16 cellular contexts compared by ENCODE assay signal in the genomic region with DNA sequence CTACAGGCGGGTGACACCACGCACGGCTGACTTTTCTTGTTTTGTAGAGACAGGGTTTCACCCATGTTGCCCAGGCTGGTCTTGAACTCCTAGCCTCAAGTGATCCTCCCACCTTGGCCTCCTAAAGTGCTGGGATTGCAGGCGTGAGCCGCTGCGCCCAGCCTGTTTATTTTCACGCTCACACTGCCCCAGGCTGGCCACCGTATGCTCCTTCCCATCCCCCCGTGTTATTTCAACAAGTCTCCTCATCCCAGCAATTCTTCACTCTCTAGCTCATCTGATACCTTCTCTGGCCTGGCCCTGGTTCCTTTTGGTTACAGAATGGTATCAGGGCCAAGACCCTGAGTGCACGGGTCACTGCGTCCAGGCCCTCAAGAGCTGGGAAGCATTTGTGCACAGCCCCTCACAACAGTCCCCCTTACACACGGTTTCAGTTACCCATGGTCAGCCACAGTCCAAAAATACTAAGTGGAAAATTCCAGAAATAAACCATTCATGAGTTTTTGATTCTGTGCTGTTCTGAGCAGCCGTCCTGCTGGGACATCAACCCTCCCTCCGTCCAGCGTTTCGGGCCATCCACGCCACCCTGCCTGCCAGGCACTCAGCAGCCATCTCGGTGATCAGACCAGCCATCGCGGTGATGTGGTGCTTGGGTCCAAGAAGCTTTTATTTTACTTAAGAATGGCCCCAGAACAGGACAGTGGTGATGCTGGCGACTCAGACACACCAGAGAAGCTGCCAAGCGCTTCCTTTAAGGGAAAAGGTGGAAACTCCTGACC. TPM values are rescaled to one million over a fixed set of nuclear protein-coding genes. Genes with fewer than 3 reads are reported as not detected.
A peak's percentile ranks its signal among the peaks of the same experiment; 100 is the strongest.
DNase-seq lines count a peak whose midpoint lies in the region; ATAC-seq, FAIRE-seq and TF ChIP-seq lines count a peak whose summit lies in the region.
"Had no signal": no experiment of that assay in that cellular context is flagged by ENCODE, and none has a peak within 500 bp of the region (broad histone marks: within the 10 kb centered on the region; RNA-seq: fewer than 3 reads in every experiment).

No MANE protein-coding gene starts in this region.

- H3K36me3 ChIP-seq in cardiac muscle cell (peaks cover 6% of the 10 kb centered on the region), HepG2 (replicated peaks in 1 of 2; ENCODE audit: control insufficient read depth in 1 of 2, insufficient read depth in 2 of 2, low read length in 2 of 2) (peaks cover 14 to 41% of the 10 kb centered on the region in 2 experiments), thoracic aorta (peaks cover 32% of the 10 kb centered on the region), testis (ENCODE audit: low read depth, missing control alignments) (no peaks in the 10 kb centered on the region)

- ATAC-seq in Right ventricle myocardium superior (ENCODE audit: poor library complexity): no peak
- ATAC-seq in HepG2: no peak
- ATAC-seq in thoracic aorta (ENCODE audit: insufficient number of reproducible peaks, low FRiP score, low read depth): no peak
- ATAC-seq: activated CD8-positive, alpha-beta memory T cell treated with anti-CD3 and anti-CD28 coated beads, Interleukin-2, amount 10 ng/mL, durations not matched to agents 7 days and 5 days had no signal

- in situ Hi-C loops in HepG2 (cut with HindIII; ENCODE audit: extremely low pct_ligation_motif_present, low pct_unique_long_range_greater_than_20kb): no loop called here

- no peak for TF ChIP-seq RAD21 in HepG2 (CRISPR knock-in tag; IDR thresholded peaks at IDR 0.05)

- H3K4me3 ChIP-seq in cardiac muscle cell (no peak overlapping the region), HepG2 (replicated peaks in 1 of 3; ENCODE audit: insufficient read depth in 1 of 3, low read depth in 2 of 3, low read length in 3 of 3) (no peak overlapping the region), thoracic aorta (no peak overlapping the region), testis (no peak overlapping the region)

- H3K27ac Mint-ChIP-seq in activated naive CD8-positive, alpha-beta T cell: peak overlapping the region; percentile 76
- H3K27ac Mint-ChIP-seq: activated CD8-positive, alpha-beta memory T cell treated with anti-CD3 and anti-CD28 coated beads, Interleukin-2, amount 10 ng/mL, durations not matched to agents 7 days and 5 days had no signal

- no peak overlapping the region for H3K9ac ChIP-seq in HepG2 (ENCODE audit: insufficient read depth, low read depth, low read length)

- H3K4me2 ChIP-seq in HepG2 (ENCODE audit: low read depth, low read length): no peak overlapping the region

- no TSS peak for BruUV-seq in HepG2 (replicated peaks; lab: Mats Ljungman, UMichigan)

- TF ChIP-seq EP300 in HepG2 (IDR thresholded peaks at IDR 0.05; ENCODE audit: low read depth in 2 of 2, low read length in 2 of 2) (no peak), HepG2 (CRISPR knock-in tag; IDR thresholded peaks at IDR 0.05; ENCODE audit: borderline replicate concordance) (no peak)

- TF ChIP-seq POLR2A in HepG2 (IDR thresholded peaks at IDR 0.05; ENCODE audit: insufficient read depth in 1 of 2, low read depth in 2 of 2, low read length in 2 of 2) (no peak; a peak in 1 of 4 replicates), testis (IDR thresholded peaks at IDR 0.05) (no peak)

- no peaks in the 10 kb centered on the region for H3K27me3 Mint-ChIP-seq in activated naive CD8-positive, alpha-beta T cell

- 92% methylated on average over 22 of the region's 22 CpGs for WGBS in HepG2 (ENCODE audit: low lambda C conversion rate)
- WGBS in testis, 2 donors: 89 to 94% methylated on average over 21 to 22 of the region's 22 CpGs

- H3K79me2 ChIP-seq in HepG2 (ENCODE audit: insufficient read depth, low read length): peaks cover 19% of the 10 kb centered on the region

- H2AFZ ChIP-seq in HepG2 (ENCODE audit: low read length): no peak overlapping the region

- H3K9me3 ChIP-seq in cardiac muscle cell (ENCODE audit: low read depth) (no peaks in the 10 kb centered on the region), HepG2 (ENCODE audit: low read length) (no peaks in the 10 kb centered on the region), thoracic aorta (no peaks in the 10 kb centered on the region), testis (no peaks in the 10 kb centered on the region)

- no peak overlapping the region for H3K4me3 Mint-ChIP-seq in activated naive CD8-positive, alpha-beta T cell
- H3K4me3 Mint-ChIP-seq: activated CD8-positive, alpha-beta memory T cell treated with anti-CD3 and anti-CD28 coated beads, Interleukin-2, amount 10 ng/mL, durations not matched to agents 7 days and 5 days had no signal

- intact Hi-C loops in Right ventricle myocardium superior (cut with DNase I): no loop called here
- intact Hi-C loops in HepG2 (cut with micrococcal nuclease; ENCODE audit: unreplicated experiment): no loop called here
- intact Hi-C loops in testis (cut with DNase I; ENCODE audit: low total_unique reads): no loop called here

- no peaks in the 10 kb centered on the region for H3K9me3 Mint-ChIP-seq in activated naive CD8-positive, alpha-beta T cell (ENCODE audit: low read depth)

- FAIRE-seq in HepG2 (lab: Jason Lieb, UNC): no peak

- H3K27me3 ChIP-seq in cardiac muscle cell: no peaks in the 10 kb centered on the region
- H3K27me3 ChIP-seq in HepG2 (ENCODE audit: control insufficient read depth in 1 of 2, insufficient read depth in 2 of 2, low read length in 2 of 2): no peaks in the 10 kb centered on the region
- no peaks in the 10 kb centered on the region for H3K27me3 ChIP-seq in thoracic aorta (replicated peaks; ENCODE audit: insufficient read depth)
- H3K27me3 ChIP-seq in testis: no peaks in the 10 kb centered on the region

- H3K4me1 Mint-ChIP-seq in activated naive CD8-positive, alpha-beta T cell (ENCODE audit: low read depth): peaks cover 24% of the 10 kb centered on the region

- peaks cover 18% of the 10 kb centered on the region; the same call in 1 of the 2 replicates for H4K20me1 ChIP-seq in HepG2 (ENCODE audit: insufficient read depth, low read length)

- no peaks in the 10 kb centered on the region for H3K36me3 Mint-ChIP-seq in activated naive CD8-positive, alpha-beta T cell

- CTCF ChIA-PET in HepG2 (lab: Yijun Ruan, JAX; ENCODE audit: low intra/inter-chr PET ratio, low total read pairs): no interaction called here

- DNase-seq in cardiac muscle cell (ENCODE audit: low read depth in 1 of 2, low spot score in 1 of 2): no peak
- DNase-seq in Right ventricle myocardium superior: no peak
- no peak for DNase-seq in HepG2 (ENCODE audit: low spot score)
- no peak for DNase-seq in thoracic aorta (ENCODE audit: low spot score)
- no peak for DNase-seq in DMS114 treated with DMSO at 0.1 percent for 48 hours (lab: John Stamatoyannopoulos, UW; ENCODE audit: unreplicated experiment)
- no peak for DNase-seq in anterior cingulate cortex (lab: John Stamatoyannopoulos, UW)
- DNase-seq in testis: no peak
- DNase-seq: activated CD8-positive, alpha-beta memory T cell treated with anti-CD3 and anti-CD28 coated beads, Interleukin-2, amount 10 ng/mL, durations not matched to agents 7 days and 5 days; caudate nucleus; head of caudate nucleus; NCI-H2029; NCI-H748 treated with DMSO at 0.1 percent for 48 hours; SHP77 had no signal

- TF ChIP-seq CTCF in cardiac muscle cell (IDR thresholded peaks at IDR 0.05; ENCODE audit: low read depth, low read length) (no peak), HepG2 (CRISPR knock-in tag; IDR thresholded peaks at IDR 0.05) (no peak), thoracic aorta (IDR thresholded peaks at IDR 0.05) (no peak), testis (IDR thresholded peaks at IDR 0.05) (no peak)

- H3K27ac ChIP-seq in cardiac muscle cell (peak overlapping the region; percentile 75), HepG2 (ENCODE audit: extremely low read length, insufficient read depth, low read length) (peak overlapping the region; percentile 15), thoracic aorta (peak overlapping the region; percentile 82 to 94), testis (no peak overlapping the region)

- H3K4me1 ChIP-seq in cardiac muscle cell (ENCODE audit: low read depth): peaks cover 17% of the 10 kb centered on the region
- H3K4me1 ChIP-seq in HepG2 (ENCODE audit: insufficient read depth, low read length): peaks cover 49% of the 10 kb centered on the region
- H3K4me1 ChIP-seq in thoracic aorta (ENCODE audit: control insufficient read depth in 1 of 2, low read depth in 2 of 2): peaks cover 22 to 44% of the 10 kb centered on the region in 2 donors
- peaks cover 23% of the 10 kb centered on the region for H3K4me1 ChIP-seq in testis

- POLR2A ChIA-PET in HepG2 (lab: Yijun Ruan, JAX): interaction anchor here (0.9 to 4.5 kb wide), 8 partner anchors 8 to 65 kb away, joined by 3 to 48 read pairs (median 12); a partner anchor contains a TSS

RNA-seq across cellular contexts. Expression of a gene that starts 8.9 kb away (rescaled TPM):
- total RNA-seq in cardiac muscle cell: 11.7 and 18.1 TPM in 2 replicates
- 18.3 and 23.6 TPM in 2 replicates for polyA plus RNA-seq in cardiac muscle cell
- 8.0 TPM for total RNA-seq in Right ventricle myocardium superior
- 6.5 and 11.5 TPM in 2 replicates for total RNA-seq in HepG2 (2016; rRNA removed; fragmentation: Illumina TruSeq; extraction: Trizol)
- 2.6 and 3.0 TPM in 2 replicates for total RNA-seq in HepG2 (2016; cell fraction: cytosol; rRNA removed; fragmentation: Illumina TruSeq; extraction: Trizol; ENCODE audit: low read depth)
- 7.4 and 15.2 TPM in 2 replicates for total RNA-seq in HepG2 (2016; cell fraction: insoluble cytoplasmic fraction; rRNA removed; fragmentation: Illumina TruSeq; extraction: Trizol)
- total RNA-seq in HepG2 (2016; cell fraction: membrane; rRNA removed; fragmentation: Illumina TruSeq; extraction: Trizol): 7.6 and 8.2 TPM in 2 replicates
- 21.5 and 23.4 TPM in 2 replicates for total RNA-seq in HepG2 (2016; cell fraction: nucleus; rRNA removed; fragmentation: Illumina TruSeq; extraction: Trizol)
- polyA plus RNA-seq in HepG2 (2011; rRNA removed): 21.0 and 21.7 TPM in 2 replicates
- 12.5 and 14.3 TPM in 2 replicates for polyA plus RNA-seq in HepG2 (2011; cell fraction: cytosol; rRNA removed)
- polyA plus RNA-seq in HepG2 (2011; cell fraction: nucleus; rRNA removed): 59.5 and 79.7 TPM in 2 replicates
- polyA plus RNA-seq in HepG2 (2012): 14.5 and 16.2 TPM in 2 replicates
- polyA plus RNA-seq in HepG2 (2016; cell fraction: cytosol; fragmentation: Illumina TruSeq; extraction: Trizol; ENCODE audit: low read depth): 2.2 and 2.3 TPM in 2 replicates
- 11.0 and 11.3 TPM in 2 replicates for polyA plus RNA-seq in HepG2 (2016; cell fraction: insoluble cytoplasmic fraction; fragmentation: Illumina TruSeq; extraction: Trizol; ENCODE audit: low read depth)
- polyA plus RNA-seq in HepG2 (2016; cell fraction: membrane; fragmentation: Illumina TruSeq; extraction: Trizol; ENCODE audit: low read depth): 3.6 and 3.8 TPM in 2 replicates
- polyA plus RNA-seq in HepG2 (2016; cell fraction: nucleus; fragmentation: Illumina TruSeq; extraction: Trizol; ENCODE audit: insufficient read depth, low read depth): 32.8 and 35.0 TPM in 2 replicates
- polyA minus RNA-seq in HepG2 (2011; rRNA and poly(A)+ RNA removed; ENCODE audit: low replicate concordance): 12.8 and 23.5 TPM in 2 replicates
- 3.6 and 5.4 TPM in 2 replicates for polyA minus RNA-seq in HepG2 (2011; cell fraction: cytosol; rRNA and poly(A)+ RNA removed)
- 50.6 and 61.9 TPM in 2 replicates for polyA minus RNA-seq in HepG2 (2011; cell fraction: nucleus; rRNA and poly(A)+ RNA removed)
- 10 to 100 TPM in 1 of 2 donors, 1 to 10 TPM in 1; 7.2 to 18.1 TPM for total RNA-seq in thoracic aorta
- total RNA-seq in testis: 10 to 100 TPM; 21.6 to 23.5 TPM
- polyA plus RNA-seq in testis (ENCODE audit: insufficient read depth, low read depth, low replicate concordance): 8.8 TPM

RNA-seq across cellular contexts. Expression of a gene that starts 12.0 kb away (rescaled TPM):
- total RNA-seq in cardiac muscle cell (12.0 and 12.8 TPM in 2 replicates), Right ventricle myocardium superior (6.4 TPM), HepG2 (2016; rRNA removed; fragmentation: Illumina TruSeq; extraction: Trizol) (18.3 and 24.6 TPM in 2 replicates), thoracic aorta (10 to 100 TPM; 24.5 to 24.6 TPM), testis (10 to 100 TPM in 1 of 2 donors, 1 to 10 TPM in 1; 6.1 to 10.9 TPM)
- polyA plus RNA-seq in cardiac muscle cell (9.6 and 14.4 TPM in 2 replicates), HepG2 (2011; rRNA removed) (10.5 and 15.0 TPM in 2 replicates), testis (ENCODE audit: insufficient read depth, low read depth, low replicate concordance) (2.4 TPM)
- total RNA-seq in HepG2 (2016; cell fraction: cytosol; rRNA removed; fragmentation: Illumina TruSeq; extraction: Trizol; ENCODE audit: low read depth): 23.5 and 25.0 TPM in 2 replicates
- total RNA-seq in HepG2 (2016; cell fraction: insoluble cytoplasmic fraction; rRNA removed; fragmentation: Illumina TruSeq; extraction: Trizol): 16.6 and 27.2 TPM in 2 replicates
- 46.3 and 47.4 TPM in 2 replicates for total RNA-seq in HepG2 (2016; cell fraction: membrane; rRNA removed; fragmentation: Illumina TruSeq; extraction: Trizol)
- 13.2 TPM in 2 replicates for total RNA-seq in HepG2 (2016; cell fraction: nucleus; rRNA removed; fragmentation: Illumina TruSeq; extraction: Trizol)
- 11.8 and 14.5 TPM in 2 replicates for polyA plus RNA-seq in HepG2 (2011; cell fraction: cytosol; rRNA removed)
- 19.8 and 24.0 TPM in 2 replicates for polyA plus RNA-seq in HepG2 (2011; cell fraction: nucleus; rRNA removed)
- 15.3 and 21.4 TPM in 2 replicates for polyA plus RNA-seq in HepG2 (2012)
- 24.2 and 28.1 TPM in 2 replicates for polyA plus RNA-seq in HepG2 (2016; cell fraction: cytosol; fragmentation: Illumina TruSeq; extraction: Trizol; ENCODE audit: low read depth)
- 17.0 and 28.9 TPM in 2 replicates for polyA plus RNA-seq in HepG2 (2016; cell fraction: insoluble cytoplasmic fraction; fragmentation: Illumina TruSeq; extraction: Trizol; ENCODE audit: low read depth)
- 45.2 and 45.4 TPM in 2 replicates for polyA plus RNA-seq in HepG2 (2016; cell fraction: membrane; fragmentation: Illumina TruSeq; extraction: Trizol; ENCODE audit: low read depth)
- polyA plus RNA-seq in HepG2 (2016; cell fraction: nucleus; fragmentation: Illumina TruSeq; extraction: Trizol; ENCODE audit: insufficient read depth, low read depth): 26.8 and 30.8 TPM in 2 replicates
- 3.5 and 14.9 TPM in 2 replicates for polyA minus RNA-seq in HepG2 (2011; rRNA and poly(A)+ RNA removed; ENCODE audit: low replicate concordance)
- polyA minus RNA-seq in HepG2 (2011; cell fraction: cytosol; rRNA and poly(A)+ RNA removed): 7.5 and 11.2 TPM in 2 replicates
- polyA minus RNA-seq in HepG2 (2011; cell fraction: nucleus; rRNA and poly(A)+ RNA removed): 5.2 and 7.6 TPM in 2 replicates

RNA-seq across cellular contexts. Expression of a gene that starts 16.5 kb away (rescaled TPM):
- total RNA-seq in cardiac muscle cell (3.4 TPM in 1 of 2 replicates, not detected in the other), Right ventricle myocardium superior (not detected), HepG2 (2016; rRNA removed; fragmentation: Illumina TruSeq; extraction: Trizol) (11.7 and 31.7 TPM in 2 replicates), thoracic aorta (not detected), testis (1 to 10 TPM in 1 of 2 donors, under 1 TPM in 1; 0.71 to 1.2 TPM)
- polyA plus RNA-seq in cardiac muscle cell (0.10 TPM in 1 of 2 replicates, not detected in the other), HepG2 (2011; rRNA removed) (19.5 and 32.7 TPM in 2 replicates), testis (ENCODE audit: insufficient read depth, low read depth, low replicate concordance) (0.61 TPM)
- total RNA-seq in HepG2 (2016; cell fraction: cytosol; rRNA removed; fragmentation: Illumina TruSeq; extraction: Trizol; ENCODE audit: low read depth): 6.8 and 8.3 TPM in 2 replicates
- 10.2 and 31.7 TPM in 2 replicates for total RNA-seq in HepG2 (2016; cell fraction: insoluble cytoplasmic fraction; rRNA removed; fragmentation: Illumina TruSeq; extraction: Trizol)
- 10.9 and 11.0 TPM in 2 replicates for total RNA-seq in HepG2 (2016; cell fraction: membrane; rRNA removed; fragmentation: Illumina TruSeq; extraction: Trizol)
- total RNA-seq in HepG2 (2016; cell fraction: nucleus; rRNA removed; fragmentation: Illumina TruSeq; extraction: Trizol): 35.8 and 47.0 TPM in 2 replicates
- 9.5 and 22.3 TPM in 2 replicates for polyA plus RNA-seq in HepG2 (2011; cell fraction: cytosol; rRNA removed)
- 171 and 205 TPM in 2 replicates for polyA plus RNA-seq in HepG2 (2011; cell fraction: nucleus; rRNA removed)
- polyA plus RNA-seq in HepG2 (2012): 20.0 and 28.3 TPM in 2 replicates
- polyA plus RNA-seq in HepG2 (2016; cell fraction: cytosol; fragmentation: Illumina TruSeq; extraction: Trizol; ENCODE audit: low read depth): 5.5 and 6.2 TPM in 2 replicates
- polyA plus RNA-seq in HepG2 (2016; cell fraction: insoluble cytoplasmic fraction; fragmentation: Illumina TruSeq; extraction: Trizol; ENCODE audit: low read depth): 14.3 and 20.7 TPM in 2 replicates
- polyA plus RNA-seq in HepG2 (2016; cell fraction: membrane; fragmentation: Illumina TruSeq; extraction: Trizol; ENCODE audit: low read depth): 8.5 and 9.6 TPM in 2 replicates
- 135 and 137 TPM in 2 replicates for polyA plus RNA-seq in HepG2 (2016; cell fraction: nucleus; fragmentation: Illumina TruSeq; extraction: Trizol; ENCODE audit: insufficient read depth, low read depth)
- 66.3 TPM in 1 of 2 replicates, not detected in the other for polyA minus RNA-seq in HepG2 (2011; rRNA and poly(A)+ RNA removed; ENCODE audit: low replicate concordance)
- 26.5 and 32.3 TPM in 2 replicates for polyA minus RNA-seq in HepG2 (2011; cell fraction: cytosol; rRNA and poly(A)+ RNA removed)
- polyA minus RNA-seq in HepG2 (2011; cell fraction: nucleus; rRNA and poly(A)+ RNA removed): 88.4 and 113 TPM in 2 replicates
- total RNA-seq: activated CD8-positive, alpha-beta memory T cell treated with anti-CD3 and anti-CD28 coated beads, Interleukin-2, amount 10 ng/mL, durations not matched to agents 7 days and 5 days; skeletal muscle tissue had no signal
- polyA plus RNA-seq: neural cell had no signal

Comparison
In these comparisons a context has a peak if more than half of its experiments do, and no peak if none do; other contexts are left out.
1. H3K27ac ChIP-seq: peak in cardiac muscle cell (single experiment), HepG2 (single experiment) and thoracic aorta (2 of 2); none in testis (0 of 2).